Comparison of ENCODE assay signal across 1 cellular context in genomic region chr3:185960518-185961288, GRCh38.
TF ChIP-seq lines count a peak whose summit lies in the region.

No MANE protein-coding gene starts in this region.

TF ChIP-seq in GM23338, 12 proteins besides CTCF, POLR2A, EP300 and RAD21 (continued from another document):
- TF ChIP-seq ZNF462 (CRISPR knock-in tag; IDR thresholded peaks at IDR 0.05) (no peak), ETS1 (IDR thresholded peaks at IDR 0.05) (no peak), CREB1 (CRISPR knock-in tag; IDR thresholded peaks at IDR 0.05; ENCODE audit: low read depth) (no peak)
- TF ChIP-seq, protein P1, sequence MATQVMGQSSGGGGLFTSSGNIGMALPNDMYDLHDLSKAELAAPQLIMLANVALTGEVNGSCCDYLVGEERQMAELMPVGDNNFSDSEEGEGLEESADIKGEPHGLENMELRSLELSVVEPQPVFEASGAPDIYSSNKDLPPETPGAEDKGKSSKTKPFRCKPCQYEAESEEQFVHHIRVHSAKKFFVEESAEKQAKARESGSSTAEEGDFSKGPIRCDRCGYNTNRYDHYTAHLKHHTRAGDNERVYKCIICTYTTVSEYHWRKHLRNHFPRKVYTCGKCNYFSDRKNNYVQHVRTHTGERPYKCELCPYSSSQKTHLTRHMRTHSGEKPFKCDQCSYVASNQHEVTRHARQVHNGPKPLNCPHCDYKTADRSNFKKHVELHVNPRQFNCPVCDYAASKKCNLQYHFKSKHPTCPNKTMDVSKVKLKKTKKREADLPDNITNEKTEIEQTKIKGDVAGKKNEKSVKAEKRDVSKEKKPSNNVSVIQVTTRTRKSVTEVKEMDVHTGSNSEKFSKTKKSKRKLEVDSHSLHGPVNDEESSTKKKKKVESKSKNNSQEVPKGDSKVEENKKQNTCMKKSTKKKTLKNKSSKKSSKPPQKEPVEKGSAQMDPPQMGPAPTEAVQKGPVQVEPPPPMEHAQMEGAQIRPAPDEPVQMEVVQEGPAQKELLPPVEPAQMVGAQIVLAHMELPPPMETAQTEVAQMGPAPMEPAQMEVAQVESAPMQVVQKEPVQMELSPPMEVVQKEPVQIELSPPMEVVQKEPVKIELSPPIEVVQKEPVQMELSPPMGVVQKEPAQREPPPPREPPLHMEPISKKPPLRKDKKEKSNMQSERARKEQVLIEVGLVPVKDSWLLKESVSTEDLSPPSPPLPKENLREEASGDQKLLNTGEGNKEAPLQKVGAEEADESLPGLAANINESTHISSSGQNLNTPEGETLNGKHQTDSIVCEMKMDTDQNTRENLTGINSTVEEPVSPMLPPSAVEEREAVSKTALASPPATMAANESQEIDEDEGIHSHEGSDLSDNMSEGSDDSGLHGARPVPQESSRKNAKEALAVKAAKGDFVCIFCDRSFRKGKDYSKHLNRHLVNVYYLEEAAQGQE (IDR thresholded peaks at IDR 0.05; ENCODE audit: unreplicated experiment) = no peak
